In genomic region chr3:112464264-112464663, GRCh38 we compare ENCODE assay signal across 10 cellular contexts. TPM values are rescaled to one million over a fixed set of nuclear protein-coding genes. Genes with fewer than 3 reads are reported as not detected.
A peak's percentile ranks its signal among the peaks of the same experiment; 100 is the strongest.
DNase-seq lines count a peak whose midpoint lies in the region; ATAC-seq, FAIRE-seq and TF ChIP-seq lines count a peak whose summit lies in the region.
"Had no signal": no experiment of that assay in that cellular context is flagged by ENCODE, and none has a peak within 500 bp of the region (broad histone marks: within the 10 kb centered on the region; RNA-seq: fewer than 3 reads in every experiment).

No MANE protein-coding gene starts in this region.

- POLR2A ChIA-PET in CD8-positive, alpha-beta memory T cell (lab: Charles Lee) = no interaction called here
- POLR2A ChIA-PET in endothelial cell of umbilical vein (lab: Charles Lee) = no interaction called here

- BruUV-seq in endothelial cell of umbilical vein (replicated peaks; lab: Mats Ljungman, UMichigan) = no TSS peak

- no peak for FAIRE-seq in endothelial cell of umbilical vein (lab: Jason Lieb, UNC)

- dilution Hi-C loops in endothelial cell of umbilical vein (cut with MboI; ENCODE audit: extremely low pct_ligation_motif_present, low sequenced_read_pairs) = no loop called here

- no peak overlapping the region for H3K9ac ChIP-seq in endothelial cell of umbilical vein (replicated peaks; ENCODE audit: extremely low read depth, insufficient read depth, low read length)

- CTCF ChIA-PET in CD8-positive, alpha-beta memory T cell (lab: Charles Lee) = interaction anchor here (1.0 to 1.3 kb wide), 2 partner anchors 29 to 502 kb away, joined by 3 read pairs; no protein-coding TSS in a partner anchor
- CTCF ChIA-PET in endothelial cell of umbilical vein (lab: Charles Lee) = interaction anchor here (0.8 to 1.0 kb wide), 2 partner anchors 19 to 270 kb away, joined by 3 read pairs; no protein-coding TSS in a partner anchor

- no peak overlapping the region for H3K27ac ChIP-seq in CD8-positive, alpha-beta memory T cell (ENCODE audit: low read depth, low read length)
- H3K27ac ChIP-seq in endothelial cell of umbilical vein (ENCODE audit: insufficient read depth, low read depth, low read length) = no peak overlapping the region
- no peak overlapping the region for H3K27ac ChIP-seq in tibial artery

- H3K9me3 Mint-ChIP-seq in CD8-positive, alpha-beta memory T cell = no peaks in the 10 kb centered on the region

- TF ChIP-seq CTCF in endothelial cell of umbilical vein (IDR thresholded peaks at IDR 0.05; ENCODE audit: extremely low read depth in 1 of 2, insufficient read depth in 1 of 2, low read depth in 1 of 2, low read length in 2 of 2) (no peak), tibial artery (IDR thresholded peaks at IDR 0.05) (no peak)

- no peaks in the 10 kb centered on the region for H3K27me3 ChIP-seq in CD8-positive, alpha-beta memory T cell (ENCODE audit: insufficient read depth, low read length, poor library complexity, severe bottlenecking)
- H3K27me3 ChIP-seq in endothelial cell of umbilical vein (ENCODE audit: control insufficient read depth in 2 of 2, insufficient read depth in 2 of 2, low read length in 2 of 2) = no peaks in the 10 kb centered on the region
- H3K27me3 ChIP-seq in tibial artery = no peaks in the 10 kb centered on the region

- peak in 2 of 5 donors; percentile 33 to 41 for DNase-seq in CD8-positive, alpha-beta memory T cell
- peak; percentile 50 for DNase-seq in NAMALWA (ENCODE audit: low spot score)
- DNase-seq in endothelial cell of umbilical vein (ENCODE audit: low read depth, low spot score) = peak; percentile 11
- DNase-seq in stimulated activated CD4-positive, alpha-beta T cell treated with anti-CD3 and anti-CD28 coated beads, Interleukin-4, amount 100 ng/mL, for 4 hours = no peak
- no peak for DNase-seq in tibial artery
- DNase-seq in DMS53 treated with DMSO at 0.1 percent for 48 hours (lab: John Stamatoyannopoulos, UW; ENCODE audit: unreplicated experiment) = no peak
- no peak for DNase-seq in AG08396 (ENCODE audit: low spot score)
- DNase-seq: activated naive CD4-positive, alpha-beta T cell treated with anti-CD3 and anti-CD28 coated beads, Interleukin-2, amount 50 U/mL, for 16 hours had no signal

- H3K4me1 ChIP-seq in CD8-positive, alpha-beta memory T cell (ENCODE audit: insufficient read depth, low read length) = peaks cover 78% of the 10 kb centered on the region
- H3K4me1 ChIP-seq in endothelial cell of umbilical vein (ENCODE audit: control insufficient read depth, extremely low read depth, insufficient read depth, low read length) (no peaks in the 10 kb centered on the region), tibial artery (peaks cover 0 to 19% (median 5%) of the 10 kb centered on the region in 4 donors)

- no peaks in the 10 kb centered on the region for H3K79me2 ChIP-seq in endothelial cell of umbilical vein (ENCODE audit: control insufficient read depth, insufficient read depth, low read length)

- H3K27ac Mint-ChIP-seq in CD8-positive, alpha-beta memory T cell = peak overlapping the region in 6 of 8 donors; percentile 28 to 86 (median 77)

- peak overlapping the region; percentile 3 for H3K4me3 ChIP-seq in CD8-positive, alpha-beta memory T cell (ENCODE audit: low read length)
- no peak overlapping the region for H3K4me3 ChIP-seq in endothelial cell of umbilical vein (replicated peaks in 1 of 3; ENCODE audit: insufficient read depth in 1 of 3, low read depth in 1 of 3, low read length in 3 of 3)
- H3K4me3 ChIP-seq in tibial artery = no peak overlapping the region

- no peak overlapping the region for H2AFZ ChIP-seq in endothelial cell of umbilical vein (ENCODE audit: low read depth, low read length)

- peaks cover 8 to 17% (median 16%) of the 10 kb centered on the region in 3 donors for H3K36me3 Mint-ChIP-seq in CD8-positive, alpha-beta memory T cell

- peak; percentile 35 for ATAC-seq in GM19467 (IDR thresholded peaks at IDR 0.05; ENCODE audit: unreplicated experiment)

- H3K9me3 ChIP-seq in CD8-positive, alpha-beta memory T cell (ENCODE audit: low read length) = no peaks in the 10 kb centered on the region
- no peaks in the 10 kb centered on the region for H3K9me3 ChIP-seq in endothelial cell of umbilical vein (replicated peaks; ENCODE audit: control insufficient read depth, insufficient read depth, low read length)
- no peaks in the 10 kb centered on the region for H3K9me3 ChIP-seq in tibial artery

- no peaks in the 10 kb centered on the region for H3K9me1 ChIP-seq in endothelial cell of umbilical vein (replicated peaks; ENCODE audit: control insufficient read depth, extremely low read depth, insufficient read depth, low read length)

- H3K27me3 Mint-ChIP-seq in CD8-positive, alpha-beta memory T cell = no peaks in the 10 kb centered on the region

- peaks cover 85 to 94% (median 92%) of the 10 kb centered on the region in 3 donors for H3K4me1 Mint-ChIP-seq in CD8-positive, alpha-beta memory T cell

- H4K20me1 ChIP-seq in endothelial cell of umbilical vein (replicated peaks; ENCODE audit: control insufficient read depth, extremely low read depth, insufficient read depth, low read length) = no peaks in the 10 kb centered on the region

- no peak overlapping the region for H3K4me2 ChIP-seq in endothelial cell of umbilical vein (ENCODE audit: insufficient read depth, low read length)

- intact Hi-C loops in endothelial cell of umbilical vein (cut with micrococcal nuclease) (no loop called here), tibial artery (cut with DNase I; ENCODE audit: low total_unique reads) (no loop called here)

- peak overlapping the region in 6 of 7 donors; percentile 60 to 83 (median 76) for H3K4me3 Mint-ChIP-seq in CD8-positive, alpha-beta memory T cell

- no peak for TF ChIP-seq POLR2A in endothelial cell of umbilical vein (IDR thresholded peaks at IDR 0.05; ENCODE audit: low read depth, low read length)

- H3K36me3 ChIP-seq in CD8-positive, alpha-beta memory T cell (ENCODE audit: insufficient read depth, low read length) = no peaks in the 10 kb centered on the region
- H3K36me3 ChIP-seq in endothelial cell of umbilical vein (ENCODE audit: control insufficient read depth in 2 of 2, extremely low read depth in 1 of 2, insufficient read depth in 2 of 2, low read length in 2 of 2) = no peaks in the 10 kb centered on the region
- no peaks in the 10 kb centered on the region for H3K36me3 ChIP-seq in tibial artery

TF ChIP-seq in endothelial cell of umbilical vein, 7 proteins besides CTCF, POLR2A, EP300 and RAD21:
- no peak for TF ChIP-seq POLR2AphosphoS5 (IDR thresholded peaks at IDR 0.05; ENCODE audit: insufficient read depth, low read depth, low read length)
- TF ChIP-seq EZH2 (IDR thresholded peaks at IDR 0.05; ENCODE audit: borderline replicate concordance, low read depth, low read length, severe bottlenecking) = no peak
- TF ChIP-seq FOS (IDR thresholded peaks at IDR 0.05; ENCODE audit: borderline replicate concordance, insufficient read depth, low read length) = no peak

RNA-seq across cellular contexts. Expression of gene BTLA, which starts 35.0 kb away (rescaled TPM):
- total RNA-seq in CD8-positive, alpha-beta memory T cell = 10 to 100 TPM; 14.1 to 14.8 TPM
- 17.6 TPM for polyA plus RNA-seq in CD8-positive, alpha-beta memory T cell
- not detected in 2 replicates for total RNA-seq in endothelial cell of umbilical vein
- not detected in 2 replicates for polyA plus RNA-seq in endothelial cell of umbilical vein
- not detected in 2 replicates for polyA plus RNA-seq in endothelial cell of umbilical vein (2011; cell fraction: cytosol; rRNA removed)
- polyA plus RNA-seq in endothelial cell of umbilical vein (2011; cell fraction: nucleus; rRNA removed) = not detected in 2 replicates
- polyA plus RNA-seq in endothelial cell of umbilical vein (2012) = not detected in 2 replicates
- not detected in 2 replicates for polyA minus RNA-seq in endothelial cell of umbilical vein
- polyA minus RNA-seq in endothelial cell of umbilical vein (2011; cell fraction: cytosol; rRNA and poly(A)+ RNA removed) = not detected
- polyA minus RNA-seq in endothelial cell of umbilical vein (2011; cell fraction: nucleus; rRNA and poly(A)+ RNA removed) = not detected in 2 replicates
- total RNA-seq: Daoy had no signal

Comparison
In these comparisons a context has a peak if more than half of its experiments do, and no peak if none do; other contexts are left out.
1. DNase-seq: peak in NAMALWA (single experiment) and endothelial cell of umbilical vein (single experiment); none in stimulated activated CD4-positive, alpha-beta T cell treated with anti-CD3 and anti-CD28 coated beads, Interleukin-4, amount 100 ng/mL, for 4 hours (0 of 2), tibial artery (0 of 2), DMS53 treated with DMSO at 0.1 percent for 48 hours (single experiment) and AG08396 (single experiment).
2. RNA of gene BTLA, which starts 35.0 kb away (total RNA-seq): 14.1 to 14.8 TPM in CD8-positive, alpha-beta memory T cell; not detected in endothelial cell of umbilical vein; every median in the first group is over 10 times any median in the second.